ENCODE assay signal across 8 cellular contexts in the genomic region with DNA sequence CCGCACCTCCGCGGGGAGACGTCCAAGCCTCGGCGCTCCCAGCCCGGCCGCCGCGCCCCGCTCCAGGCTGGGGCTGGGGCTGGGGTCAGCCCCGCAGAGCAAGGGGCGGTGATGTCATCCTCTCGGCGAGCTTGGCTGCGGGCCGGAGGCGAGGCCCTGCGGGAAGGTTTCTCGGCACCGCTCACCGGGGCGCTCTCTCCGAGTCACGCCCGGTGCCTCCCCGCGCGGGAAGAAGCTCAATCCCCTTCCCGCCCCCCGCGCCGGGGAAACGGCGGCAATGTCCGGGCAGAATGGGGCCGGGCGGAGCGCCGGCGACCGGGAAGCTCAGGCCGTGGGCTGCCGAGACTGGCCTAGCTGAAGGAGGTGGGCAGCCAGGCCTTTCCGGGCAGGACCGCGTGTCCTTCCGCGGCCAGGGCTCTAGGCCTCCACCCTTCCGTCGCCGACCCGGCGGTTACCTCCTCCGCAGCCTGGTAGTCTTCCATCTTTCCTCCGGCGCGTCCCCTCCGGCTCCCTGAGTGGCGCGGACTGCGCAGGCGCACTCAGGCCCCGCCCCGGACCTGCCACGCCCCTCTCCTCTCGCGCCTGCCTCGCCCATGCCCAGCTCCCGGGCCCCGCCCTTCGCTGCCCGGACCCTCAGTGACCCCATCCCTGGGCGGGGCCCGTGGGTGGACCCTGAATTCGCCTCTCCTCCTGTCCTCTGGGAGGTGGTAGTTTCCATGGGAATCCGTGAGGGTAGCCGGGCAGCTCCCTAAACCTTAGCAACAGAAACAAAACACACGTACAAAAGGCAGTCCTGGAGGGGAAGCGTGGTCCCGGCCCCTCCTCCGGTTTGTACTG. TPM values are rescaled to one million over a fixed set of nuclear protein-coding genes. Genes with fewer than 3 reads are reported as not detected.
DNase-seq lines count a peak whose midpoint lies in the region; ATAC-seq, FAIRE-seq and TF ChIP-seq lines count a peak whose summit lies in the region.

Gene DYNLT1, minus strand, starts transcription at position 517 of the 837 bp plus-strand sequence. Its CDS starts 35 bp downstream, at position 482.

- ATAC-seq in Right ventricle myocardium inferior (peak; percentile 97), pancreas (peak; percentile 96 to 98 (median 96))

- intact Hi-C loops in Right ventricle myocardium inferior (cut with DNase I) (no loop called here), pancreas (cut with DNase I) (no loop called here), thyroid gland (cut with DNase I) (no loop called here)

- H3K9me2 ChIP-seq in SU-DHL-6 (replicated peaks; ENCODE audit: insufficient read depth, low read length) = no peaks in the 10 kb centered on the region

- H4K20me1 ChIP-seq in SU-DHL-6 (ENCODE audit: low read depth, low read length) = no peaks in the 10 kb centered on the region

- H3K4me1 ChIP-seq in pancreas (peaks cover 3 to 20% (median 15%) of the 10 kb centered on the region in 3 donors), thyroid gland (peaks cover 22 to 37% of the 10 kb centered on the region in 2 donors)

- 0% methylated on average over 45 to 82 of the region's 82 CpGs for WGBS in pancreas, 2 donors
- WGBS in thyroid gland, 2 donors = 0 to 1% methylated on average over 31 to 32 of the region's 82 CpGs

- H3K27me3 ChIP-seq in SU-DHL-6 (ENCODE audit: low read length) = no peaks in the 10 kb centered on the region
- no peaks in the 10 kb centered on the region for H3K27me3 ChIP-seq in pancreas
- no peaks in the 10 kb centered on the region for H3K27me3 ChIP-seq in thyroid gland

- H3K36me3 ChIP-seq in SU-DHL-6 (ENCODE audit: low read length) (no peaks in the 10 kb centered on the region), pancreas (no peaks in the 10 kb centered on the region), thyroid gland (no peaks in the 10 kb centered on the region)

- H3K79me2 ChIP-seq in SU-DHL-6 (ENCODE audit: insufficient read depth, low read length) = peaks cover 33% of the 10 kb centered on the region

- DNase-seq in HFF-Myc (ENCODE audit: extremely low read depth, low read depth) (peak; percentile 78), NCI-H1048 (lab: John Stamatoyannopoulos, UW) (peak; percentile 67), Right ventricle myocardium inferior (ENCODE audit: missing footprints) (peak; percentile 96), pancreas (peak; percentile 88 to 98 (median 94)), thyroid gland (peak; percentile 91)
- peak; percentile 72 for DNase-seq in activated naive CD8-positive, alpha-beta T cell treated with anti-CD3 and anti-CD28 coated beads, Interleukin-2, amount 50 U/mL, for 16 hours (ENCODE audit: low read depth, low spot score)

- TF ChIP-seq POLR2A in thyroid gland (IDR thresholded peaks at IDR 0.05) = peak; percentile 92 to 98

- H3K4me3 ChIP-seq in GM08714 (ENCODE audit: low read length) (peak within 1 kb of the TSS; percentile 89), HFF-Myc (replicated peaks; ENCODE audit: low read depth, low read length) (peak within 1 kb of the TSS; percentile 91), SU-DHL-6 (ENCODE audit: insufficient read depth, low read length, poor library complexity, severe bottlenecking) (peak within 1 kb of the TSS; percentile 70), pancreas (peak within 1 kb of the TSS; percentile 69 to 95 (median 86)), thyroid gland (replicated peaks in 1 of 3) (peak within 1 kb of the TSS; percentile 82 to 95 (median 89))

- no peak for FAIRE-seq in pancreas (lab: Jason Lieb, UNC)

- H3K9me3 ChIP-seq in SU-DHL-6 (ENCODE audit: insufficient read depth, low read length) = no peaks in the 10 kb centered on the region
- no peaks in the 10 kb centered on the region for H3K9me3 ChIP-seq in pancreas
- no peaks in the 10 kb centered on the region for H3K9me3 ChIP-seq in thyroid gland

- H2AFZ ChIP-seq in SU-DHL-6 (ENCODE audit: low read depth, low read length, severe bottlenecking) = peak within 1 kb of the TSS; percentile 96

- H3F3A ChIP-seq in SU-DHL-6 (ENCODE audit: insufficient read depth) = 0 out of 2 replicates have a peak, but pooled peaks cover 4% of the 10 kb centered on the region

- peak within 1 kb of the TSS; percentile 81 for H3K4me2 ChIP-seq in SU-DHL-6 (ENCODE audit: low read depth, low read length, poor library complexity, severe bottlenecking)

- TF ChIP-seq CTCF in HFF-Myc (IDR thresholded peaks at IDR 0.05; ENCODE audit: low read depth, low read length, missing control alignments) (no peak), SU-DHL-6 (IDR thresholded peaks at IDR 0.05; ENCODE audit: insufficient read depth, low read length, poor library complexity, severe bottlenecking) (no peak), pancreas (IDR thresholded peaks at IDR 0.05) (no peak), thyroid gland (IDR thresholded peaks at IDR 0.05) (no peak)

- peak within 1 kb of the TSS; percentile 92 for H3K9ac ChIP-seq in SU-DHL-6 (ENCODE audit: low read length)

- H3K27ac ChIP-seq in SU-DHL-6 (ENCODE audit: low read depth, low read length) (peak within 1 kb of the TSS; percentile 27; the same call in 1 of the 2 replicates), pancreas (peak within 1 kb of the TSS; percentile 90 to 94 (median 93)), thyroid gland (peak within 1 kb of the TSS; percentile 85 to 97 (median 91))

RNA-seq across cellular contexts. Expression of gene DYNLT1, which starts in this region (rescaled TPM):
- total RNA-seq in Right ventricle myocardium inferior (145 TPM), pancreas (10 to 100 TPM; 19.0 to 51.3 (median 25.4) TPM), thyroid gland (100 to 1,000 TPM in 2 of 4 donors, 10 to 100 TPM in 2; 76.6 to 113 (median 93.4) TPM)
- polyA plus RNA-seq in pancreas = 10 to 100 TPM; 60.3 to 80.9 TPM

Comparison
In these comparisons a context has a peak if more than half of its experiments do, and no peak if none do; other contexts are left out.
1. Peak in every context shown above with its lines: DNase-seq, ATAC-seq, H3K4me3 ChIP-seq and H3K27ac ChIP-seq.
2. H3K27ac ChIP-seq: peak in every context shown above with its lines; median percentile 93 in pancreas; 91 in thyroid gland; 27 in SU-DHL-6.